Comparison of ENCODE assay signal across 21 cellular contexts in genomic region chr7:115417662-115418061, GRCh38.
"Had no signal": no experiment of that assay in that cellular context is flagged by ENCODE, and none has a peak within 500 bp of the region (broad histone marks: within the 10 kb centered on the region; RNA-seq: fewer than 3 reads in every experiment).

No MANE protein-coding gene starts in this region.

- H3K4me1 Mint-ChIP-seq: activated naive CD8-positive, alpha-beta T cell treated with anti-CD3 and anti-CD28 coated beads, Interleukin-2, amount 10 ng/mL, durations not matched to agents 7 days and 5 days; naive thymus-derived CD4-positive, alpha-beta T cell had no signal

- H3K9me3 ChIP-seq: heart right ventricle, left lung, mucosa of descending colon, right atrium auricular region had no signal

- H3K36me3 Mint-ChIP-seq: activated naive CD8-positive, alpha-beta T cell treated with anti-CD3 and anti-CD28 coated beads, Interleukin-2, amount 10 ng/mL, durations not matched to agents 7 days and 5 days; naive thymus-derived CD4-positive, alpha-beta T cell had no signal

- H3K27ac Mint-ChIP-seq: activated naive CD8-positive, alpha-beta T cell treated with anti-CD3 and anti-CD28 coated beads, Interleukin-2, amount 10 ng/mL, durations not matched to agents 7 days and 5 days; effector memory CD8-positive, alpha-beta T cell; naive thymus-derived CD4-positive, alpha-beta T cell had no signal

- H3K9me3 Mint-ChIP-seq: activated naive CD8-positive, alpha-beta T cell treated with anti-CD3 and anti-CD28 coated beads, Interleukin-2, amount 10 ng/mL, durations not matched to agents 7 days and 5 days; effector memory CD8-positive, alpha-beta T cell had no signal

- H3K4me3 ChIP-seq: heart right ventricle, left lung, mucosa of descending colon, right atrium auricular region had no signal

- H3K4me1 ChIP-seq: heart right ventricle, left lung, right atrium auricular region had no signal

- H3K4me3 Mint-ChIP-seq: activated naive CD8-positive, alpha-beta T cell treated with anti-CD3 and anti-CD28 coated beads, Interleukin-2, amount 10 ng/mL, durations not matched to agents 7 days and 5 days; effector memory CD8-positive, alpha-beta T cell; naive thymus-derived CD4-positive, alpha-beta T cell had no signal

- H3K27me3 ChIP-seq: heart right ventricle, left lung, right atrium auricular region had no signal

- H3K27me3 Mint-ChIP-seq: activated naive CD8-positive, alpha-beta T cell treated with anti-CD3 and anti-CD28 coated beads, Interleukin-2, amount 10 ng/mL, durations not matched to agents 7 days and 5 days; effector memory CD8-positive, alpha-beta T cell had no signal

- DNase-seq: activated CD4-positive, alpha-beta T cell treated with anti-CD3 and anti-CD28 coated beads for 1 hour; activated CD4-positive, alpha-beta T cell treated with anti-CD3 and anti-CD28 coated beads, Interleukin-2, amount 50 U/mL, for 4 hours; activated naive CD4-positive, alpha-beta T cell; activated naive CD8-positive, alpha-beta T cell treated with anti-CD3 and anti-CD28 coated beads, Interleukin-2, amount 10 ng/mL, durations not matched to agents 7 days and 5 days; activated T-cell treated with anti-CD3 and anti-CD28 coated beads for 4 hours; anterior cingulate cortex; cerebellar nuclear complex; dermis blood vessel endothelial cell; effector memory CD8-positive, alpha-beta T cell; heart right ventricle; left lung; mammary epithelial cell; mucosa of descending colon; naive thymus-derived CD4-positive, alpha-beta T cell; stimulated activated CD4-positive, alpha-beta T cell treated with anti-CD3 and anti-CD28 coated beads, Interleukin-2, amount 100 ng/mL, for 48 hours; stimulated activated naive CD4-positive, alpha-beta T cell; substantia nigra; T1000; trophoblast cell had no signal

- H3K27ac ChIP-seq: epithelial cell of prostate, heart right ventricle, left lung, right atrium auricular region had no signal

- H3K36me3 ChIP-seq: heart right ventricle, left lung, right atrium auricular region had no signal

- ATAC-seq: effector memory CD8-positive, alpha-beta T cell; heart right ventricle; left lung; mucosa of descending colon; naive thymus-derived CD4-positive, alpha-beta T cell had no signal
